In the genomic region with DNA sequence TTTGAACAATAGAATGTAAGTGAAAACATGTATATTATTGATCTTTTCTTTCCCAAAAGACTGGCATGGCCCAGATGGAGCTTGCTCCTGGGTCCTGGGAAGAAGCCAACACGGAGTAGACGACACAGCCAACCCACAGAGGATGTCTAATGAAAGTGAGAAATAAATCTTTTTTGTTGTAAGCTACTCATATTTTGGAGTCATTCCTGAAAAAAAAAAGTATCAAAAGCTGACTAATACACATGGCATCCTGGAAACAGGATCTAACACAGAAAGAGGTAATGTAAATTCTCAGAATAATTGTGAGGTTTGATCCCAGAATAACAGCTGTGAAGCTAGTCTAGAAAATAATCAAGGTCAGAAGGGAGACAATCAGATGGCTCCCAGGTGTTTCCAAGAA, we compare ENCODE assay signal across 16 cellular contexts. TPM values are rescaled to one million over a fixed set of nuclear protein-coding genes. Genes with fewer than 3 reads are reported as not detected.
A peak's percentile ranks its signal among the peaks of the same experiment; 100 is the strongest.
DNase-seq lines count a peak whose midpoint lies in the region; ATAC-seq and TF ChIP-seq lines count a peak whose summit lies in the region.
"Had no signal": no experiment of that assay in that cellular context is flagged by ENCODE, and none has a peak within 500 bp of the region (broad histone marks: within the 10 kb centered on the region; RNA-seq: fewer than 3 reads in every experiment).

No MANE protein-coding gene starts in this region.

- ATAC-seq in omental fat pad (ENCODE audit: low FRiP score) (peak; percentile 64), GM21529 (IDR thresholded peaks at IDR 0.05; ENCODE audit: unreplicated experiment) (no peak), GM18520 (IDR thresholded peaks at IDR 0.05; ENCODE audit: unreplicated experiment) (no peak), HG02678 (IDR thresholded peaks at IDR 0.05; ENCODE audit: unreplicated experiment) (no peak)
- ATAC-seq: right cardiac atrium; stimulated activated naive CD8-positive, alpha-beta T cell treated with anti-CD3 and anti-CD28 coated beads, Interleukin-15, amount 100 ng/mL, for 72 hours had no signal

- DNase-seq in Daoy (ENCODE audit: low read depth) (peak; percentile 63), NCI-H446 (lab: John Stamatoyannopoulos, UW) (peak; percentile 28 to 60), dedifferentiated amniotic fluid mesenchymal stem cell (ENCODE audit: extremely low spot score) (peak; percentile 25), omental fat pad (ENCODE audit: low spot score) (no peak), HK-2 (ENCODE audit: unreplicated experiment) (no peak)
- DNase-seq: activated CD4-positive, alpha-beta memory T cell treated with anti-CD3 and anti-CD28 coated beads, Interleukin-2, amount 10 ng/mL, durations not matched to agents 7 days and 5 days; activated gamma-delta T cell treated with Interleukin-2 at 50 U/mL for 16 hours; caudate nucleus; CD8-positive, alpha-beta memory T cell; islet precursor cell; right cardiac atrium; stimulated activated naive CD8-positive, alpha-beta T cell treated with anti-CD3 and anti-CD28 coated beads, Interleukin-15, amount 100 ng/mL, for 72 hours had no signal

- no peak for TF ChIP-seq CTCF in omental fat pad (IDR thresholded peaks at IDR 0.05)

RNA-seq across cellular contexts. Expression of a gene that starts 12.6 kb away (rescaled TPM):
- total RNA-seq in Daoy (2014; rRNA removed; shearing (Covaris generic)) = 6.9 and 8.7 TPM in 2 replicates
- under 1 TPM in 3 of 4 donors, not detected in 1; 0.13 to 0.37 (median 0.24) TPM for total RNA-seq in omental fat pad
- total RNA-seq: activated CD4-positive, alpha-beta memory T cell treated with anti-CD3 and anti-CD28 coated beads, Interleukin-2, amount 10 ng/mL, durations not matched to agents 7 days and 5 days; T-helper 2 cell treated with Interferon-gamma antibody and Interleukin-4, amounts not matched to agents 100 ng/mL and 5 ng/mL, for 36 hours had no signal

Comparison
In these comparisons a context has a peak if more than half of its experiments do, and no peak if none do; other contexts are left out.
1. DNase-seq: peak in Daoy (single experiment), NCI-H446 (2 of 2) and dedifferentiated amniotic fluid mesenchymal stem cell (single experiment); none in omental fat pad (single experiment) and HK-2 (single experiment).